17 cellular contexts compared by ENCODE assay signal in the genomic region with DNA sequence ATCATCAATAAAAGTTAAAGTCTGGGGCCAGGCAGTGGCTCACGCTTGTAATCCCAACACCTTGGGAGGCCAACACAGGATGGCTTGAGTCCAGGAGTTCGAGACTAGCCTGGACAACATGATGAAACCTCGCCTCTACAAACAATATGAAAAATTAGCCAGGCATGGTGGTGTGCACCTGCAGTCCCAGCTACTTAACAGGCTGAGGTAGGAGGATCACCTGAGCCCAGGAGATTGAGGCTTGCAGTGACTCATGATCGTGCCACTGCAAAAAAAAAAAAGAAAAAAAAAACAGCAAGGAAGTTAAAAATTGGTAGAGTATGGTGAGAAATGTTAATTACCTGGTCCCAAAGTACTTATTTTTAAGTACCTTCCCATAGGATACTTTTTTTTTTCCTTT.
"Had no signal": no experiment of that assay in that cellular context is flagged by ENCODE, and none has a peak within 500 bp of the region (broad histone marks: within the 10 kb centered on the region; RNA-seq: fewer than 3 reads in every experiment).

No MANE protein-coding gene starts in this region.

- H3K27ac ChIP-seq: hepatocyte, neutrophil, pancreas, psoas muscle, tibial artery had no signal

- DNase-seq: activated CD4-positive, alpha-beta memory T cell treated with anti-CD3 and anti-CD28 coated beads for 36 hours; activated CD4-positive, alpha-beta T cell treated with anti-CD3 and anti-CD28 coated beads for 48 hours; activated effector memory CD4-positive, alpha-beta T cell treated with anti-CD3 and anti-CD28 coated beads, Interleukin-2, amount 50 U/mL, for 16 hours; activated naive CD4-positive, alpha-beta T cell treated with anti-CD3 and anti-CD28 coated beads, Interleukin-2, amount 10 ng/mL, durations not matched to agents 7 days and 5 days; activated T-cell treated with anti-CD3 and anti-CD28 coated beads for 4 hours; foreskin fibroblast; glutamatergic neuron; left cardiac atrium; pancreas; psoas muscle; right cardiac atrium; stimulated activated CD4-positive, alpha-beta T cell treated with anti-CD3 and anti-CD28 coated beads, Interleukin-1b, Interleukin-23, amount 100 ng/mL, for 48 hours; stimulated activated naive CD8-positive, alpha-beta T cell treated with anti-CD3 and anti-CD28 coated beads, Interleukin-15, amount 100 ng/mL, for 72 hours; tibial artery had no signal

- ATAC-seq: left cardiac atrium; pancreas; psoas muscle; right cardiac atrium; stimulated activated effector memory CD8-positive, alpha-beta T cell treated with anti-CD3 and anti-CD28 coated beads, Interleukin-12 subunit alpha, Interleukin-12 subunit beta, amount 100 ng/mL, for 72 hours; stimulated activated naive CD8-positive, alpha-beta T cell treated with anti-CD3 and anti-CD28 coated beads, Interleukin-15, amount 100 ng/mL, for 72 hours had no signal

- H3K9me3 ChIP-seq: neutrophil, pancreas, psoas muscle, tibial artery had no signal

- H3K36me3 ChIP-seq: neutrophil, pancreas, tibial artery had no signal

- H3K4me3 ChIP-seq: hepatocyte, pancreas, psoas muscle, tibial artery had no signal

- H3K27me3 ChIP-seq: hepatocyte, neutrophil, pancreas, tibial artery had no signal

- H3K4me1 ChIP-seq: pancreas, psoas muscle, tibial artery had no signal

- FAIRE-seq: pancreas had no signal

- H2AFZ ChIP-seq: hepatocyte had no signal

- H3K4me2 ChIP-seq: hepatocyte had no signal
